In genomic region chr2:54176577-54176976, GRCh38 we compare ENCODE assay signal across 9 cellular contexts.
DNase-seq lines count a peak whose midpoint lies in the region; ATAC-seq and TF ChIP-seq lines count a peak whose summit lies in the region.
"Had no signal": no experiment of that assay in that cellular context is flagged by ENCODE, and none has a peak within 500 bp of the region (broad histone marks: within the 10 kb centered on the region; RNA-seq: fewer than 3 reads in every experiment).

No MANE protein-coding gene starts in this region.

- no peaks in the 10 kb centered on the region for H3K4me1 ChIP-seq in lung (ENCODE audit: control insufficient read depth in 2 of 2, insufficient read depth in 2 of 2, low read length in 2 of 2)
- H3K4me1 ChIP-seq: BLaER1 had no signal

- H3K4me3 ChIP-seq in choroid plexus epithelial cell (ENCODE audit: low read depth, low read length) (no peak overlapping the region), lung (no peak overlapping the region)
- H3K4me3 ChIP-seq: BLaER1 had no signal

- DNase-seq in DMS79 treated with DMSO at 0.1 percent for 48 hours (lab: John Stamatoyannopoulos, UW): peak; percentile 4
- DNase-seq in DMS79 (lab: John Stamatoyannopoulos, UW): no peak
- DNase-seq in NCI-H460 (ENCODE audit: extremely low read depth, low read depth): peak; percentile 40
- DNase-seq in choroid plexus epithelial cell (ENCODE audit: low read depth): peak; percentile 68
- peak; percentile 53 for DNase-seq in lung (ENCODE audit: low spot score)
- no peak for DNase-seq in activated T-cell treated with anti-CD3 and anti-CD28 coated beads, Interleukin-2, amount 50 U/mL, for 4 hours
- no peak for DNase-seq in NCI-H2196 treated with DMSO at 0.1 percent for 48 hours (lab: John Stamatoyannopoulos, UW; ENCODE audit: unreplicated experiment)

- H3K9me3 ChIP-seq in lung (ENCODE audit: control insufficient read depth in 2 of 2, insufficient read depth in 1 of 2, low read length in 1 of 2): no peaks in the 10 kb centered on the region
- H3K9me3 ChIP-seq: BLaER1 had no signal

- no peak overlapping the region for H3K27ac ChIP-seq in lung (ENCODE audit: low read depth in 1 of 2, low read length in 1 of 2)
- H3K27ac ChIP-seq: BLaER1 had no signal

- no peaks in the 10 kb centered on the region for H3K36me3 ChIP-seq in lung (ENCODE audit: control insufficient read depth in 2 of 2, insufficient read depth in 2 of 2, low read length in 2 of 2)
- H3K36me3 ChIP-seq: BLaER1 had no signal

- H3K27me3 ChIP-seq in lung (ENCODE audit: control insufficient read depth, insufficient read depth): no peaks in the 10 kb centered on the region
- H3K27me3 ChIP-seq: BLaER1 had no signal

- H3K36me3 Mint-ChIP-seq in activated T-cell treated with anti-CD3 and anti-CD28 coated beads, Interleukin-2, amount 50 U/mL, for 4 hours (ENCODE audit: insufficient read depth): peaks cover 6% of the 10 kb centered on the region

- H3K27me3 Mint-ChIP-seq in activated T-cell treated with anti-CD3 and anti-CD28 coated beads, Interleukin-2, amount 50 U/mL, for 4 hours (ENCODE audit: low read depth): no peaks in the 10 kb centered on the region

- no peaks in the 10 kb centered on the region for H3K4me1 Mint-ChIP-seq in activated T-cell treated with anti-CD3 and anti-CD28 coated beads, Interleukin-2, amount 50 U/mL, for 4 hours (ENCODE audit: low read depth)

- ATAC-seq in lung (ENCODE audit: insufficient read depth, low FRiP score) (peak; percentile 41), GM21723 (IDR thresholded peaks at IDR 0.05; ENCODE audit: unreplicated experiment) (no peak)
- ATAC-seq in activated T-cell treated with anti-CD3 and anti-CD28 coated beads, Interleukin-2, amount 50 U/mL, for 4 hours: no peak

- TF ChIP-seq CTCF in choroid plexus epithelial cell (conservative IDR thresholded peaks at IDR 0.05; ENCODE audit: low read depth, low read length) (peak; percentile 66), lung (IDR thresholded peaks at IDR 0.05; ENCODE audit: control extremely low read depth, extremely low read depth) (peak; percentile 48)

- H3K4me3 Mint-ChIP-seq in activated T-cell treated with anti-CD3 and anti-CD28 coated beads, Interleukin-2, amount 50 U/mL, for 4 hours: no peak overlapping the region

- 26 to 65% methylated on average over 2 of the region's 2 CpGs for WGBS in lung, 2 donors

- no peaks in the 10 kb centered on the region for H3K9me3 Mint-ChIP-seq in activated T-cell treated with anti-CD3 and anti-CD28 coated beads, Interleukin-2, amount 50 U/mL, for 4 hours

Comparison
In these comparisons a context has a peak if more than half of its experiments do, and no peak if none do; other contexts are left out.
1. DNase-seq: peak in DMS79 treated with DMSO at 0.1 percent for 48 hours (single experiment), NCI-H460 (single experiment), choroid plexus epithelial cell (single experiment) and lung (single experiment); none in DMS79 (single experiment), activated T-cell treated with anti-CD3 and anti-CD28 coated beads, Interleukin-2, amount 50 U/mL, for 4 hours (single experiment) and NCI-H2196 treated with DMSO at 0.1 percent for 48 hours (single experiment).